In the genomic region with DNA sequence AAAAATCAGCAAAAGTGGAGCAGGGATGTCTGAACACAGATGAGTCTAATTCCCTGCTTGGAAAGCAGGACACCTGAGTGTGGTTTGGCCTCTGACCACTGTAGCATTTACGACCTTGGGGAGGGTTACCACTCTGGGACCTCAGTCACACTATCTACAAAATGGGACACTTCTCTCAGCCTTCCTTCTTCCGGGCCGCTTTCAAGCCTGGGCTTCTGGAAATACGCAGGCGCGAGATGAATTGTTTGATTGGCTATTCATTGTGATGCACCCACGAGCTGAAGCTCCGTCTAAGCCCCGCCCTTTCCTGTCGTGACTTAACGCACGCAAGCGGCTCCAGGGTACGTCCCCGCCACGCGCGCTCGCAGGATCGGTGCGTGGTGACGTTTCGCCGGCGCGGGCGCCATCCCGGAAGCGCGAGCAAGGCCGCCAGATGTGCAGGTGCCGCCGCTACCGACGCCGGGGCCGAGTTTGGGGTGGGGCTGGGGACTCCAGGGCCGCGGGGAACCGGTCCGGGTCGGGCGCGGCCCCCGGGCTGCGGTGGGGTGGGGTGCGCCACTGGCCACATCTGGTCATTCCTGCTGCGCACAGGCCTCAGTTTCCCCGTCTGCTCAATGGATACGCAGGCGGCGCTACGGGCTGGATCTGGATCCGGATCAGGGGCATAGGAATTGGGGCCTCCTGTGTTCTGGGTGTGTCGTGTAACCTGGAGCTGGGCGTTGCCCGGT, we compare ENCODE assay signal across 8 cellular contexts. TPM values are rescaled to one million over a fixed set of nuclear protein-coding genes. Genes with fewer than 3 reads are reported as not detected.
DNase-seq lines count a peak whose midpoint lies in the region; ATAC-seq and TF ChIP-seq lines count a peak whose summit lies in the region.

KXD1 (plus strand) TSS at position 397 of the 728 bp plus-strand sequence. CDS start 4,187 bp downstream, outside the sequence.

- peak within 1 kb of the TSS; percentile 16 for H3K27ac Mint-ChIP-seq in nephron progenitor cell
- peak within 1 kb of the TSS; percentile 98 for H3K27ac Mint-ChIP-seq in stimulated activated naive CD8-positive, alpha-beta T cell treated with anti-CD3 and anti-CD28 coated beads, Interleukin-15, amount 100 ng/mL, for 72 hours

- DNase-seq in ELF-1 (ENCODE audit: low read depth, low spot score) (peak; percentile 92), H7 (peak; percentile 96), MG63 (peak; percentile 99), SHP77 treated with DMSO at 0.1 percent for 48 hours (lab: John Stamatoyannopoulos, UW) (peak; percentile 98), fibroblast of the conjunctiva (ENCODE audit: low read depth) (peak; percentile 99), nephron progenitor cell (peak; percentile 83)
- DNase-seq in activated effector memory CD4-positive, alpha-beta T cell treated with anti-CD3 and anti-CD28 coated beads, Interleukin-2, amount 50 U/mL, for 16 hours: peak; percentile 99
- peak; percentile 96 to 98 for DNase-seq in stimulated activated naive CD8-positive, alpha-beta T cell treated with anti-CD3 and anti-CD28 coated beads, Interleukin-15, amount 100 ng/mL, for 72 hours

- H3K36me3 ChIP-seq in H7 (replicated peaks; ENCODE audit: control insufficient read depth, insufficient read depth, low read length) (peaks cover 5% of the 10 kb centered on the region), MG63 (peaks cover 26% of the 10 kb centered on the region)

- peak; percentile 99 for ATAC-seq in stimulated activated naive CD8-positive, alpha-beta T cell treated with anti-CD3 and anti-CD28 coated beads, Interleukin-15, amount 100 ng/mL, for 72 hours

- peaks cover 9% of the 10 kb centered on the region for H3K27me3 Mint-ChIP-seq in nephron progenitor cell (ENCODE audit: low read depth, poor library complexity)
- H3K27me3 Mint-ChIP-seq in stimulated activated naive CD8-positive, alpha-beta T cell treated with anti-CD3 and anti-CD28 coated beads, Interleukin-15, amount 100 ng/mL, for 72 hours: no peaks in the 10 kb centered on the region

- H3K9me3 Mint-ChIP-seq in nephron progenitor cell: no peaks in the 10 kb centered on the region
- H3K9me3 Mint-ChIP-seq in stimulated activated naive CD8-positive, alpha-beta T cell treated with anti-CD3 and anti-CD28 coated beads, Interleukin-15, amount 100 ng/mL, for 72 hours: no peaks in the 10 kb centered on the region

- no peak for TF ChIP-seq CTCF in nephron progenitor cell (IDR thresholded peaks at IDR 0.05)

- peak within 1 kb of the TSS; percentile 81 for H3K4me3 Mint-ChIP-seq in nephron progenitor cell
- H3K4me3 Mint-ChIP-seq in stimulated activated naive CD8-positive, alpha-beta T cell treated with anti-CD3 and anti-CD28 coated beads, Interleukin-15, amount 100 ng/mL, for 72 hours: peak within 1 kb of the TSS; percentile 83 to 98

- no peaks in the 10 kb centered on the region for H3K36me3 Mint-ChIP-seq in nephron progenitor cell (ENCODE audit: low read depth)

- peaks cover 13% of the 10 kb centered on the region for H3K4me1 Mint-ChIP-seq in nephron progenitor cell
- H3K4me1 Mint-ChIP-seq in stimulated activated naive CD8-positive, alpha-beta T cell treated with anti-CD3 and anti-CD28 coated beads, Interleukin-15, amount 100 ng/mL, for 72 hours: peaks cover 36% of the 10 kb centered on the region

- peak within 1 kb of the TSS; percentile 90 for H3K4me3 ChIP-seq in H7 (ENCODE audit: insufficient read depth, low read depth, low read length)
- H3K4me3 ChIP-seq in MG63: peak within 1 kb of the TSS; percentile 74

- no peaks in the 10 kb centered on the region for H3K9me3 ChIP-seq in MG63

- H3K27me3 ChIP-seq in H7 (ENCODE audit: control insufficient read depth, insufficient read depth, low read length) (no peaks in the 10 kb centered on the region), MG63 (no peaks in the 10 kb centered on the region)

RNA-seq across cellular contexts. Expression of gene KXD1, which starts in this region (rescaled TPM):
- total RNA-seq in H7 (2014; rRNA removed; shearing (Covaris generic)): 190 and 202 TPM in 2 replicates
- total RNA-seq in MG63 (2014; rRNA removed; shearing (Covaris generic); ENCODE audit: low replicate concordance): 140 and 145 TPM in 2 replicates

Comparison
In these comparisons a context has a peak if more than half of its experiments do, and no peak if none do; other contexts are left out.
1. Peak in every context shown above with its lines: DNase-seq, ATAC-seq and H3K4me3 ChIP-seq.